11 cellular contexts compared by ENCODE assay signal in genomic region chr19:51354742-51355148, GRCh38.
DNase-seq lines count a peak whose midpoint lies in the region; ATAC-seq and TF ChIP-seq lines count a peak whose summit lies in the region.
"Had no signal": no experiment of that assay in that cellular context is flagged by ENCODE, and none has a peak within 500 bp of the region (broad histone marks: within the 10 kb centered on the region; RNA-seq: fewer than 3 reads in every experiment).

No MANE protein-coding gene starts in this region.

- ATAC-seq in HG03469 (IDR thresholded peaks at IDR 0.05; ENCODE audit: unreplicated experiment) (no peak), GM19023 (IDR thresholded peaks at IDR 0.05; ENCODE audit: unreplicated experiment) (no peak)
- ATAC-seq: Panc1 had no signal

- POLR2A ChIA-PET in HEK293T (lab: Yijun Ruan, JAX) = interaction anchor here (0.7 to 1.6 kb wide), 5 partner anchors 11 to 17 kb away, joined by 3 to 5 read pairs (median 3); partner anchors contain the start of gene VSIG10L

- CTCF ChIA-PET in HEK293T (lab: Yijun Ruan, JAX) = interaction anchor here (0.5 to 0.6 kb wide), 2 partner anchors 306 to 571 kb away, joined by 3 read pairs; no protein-coding TSS in a partner anchor

- peak overlapping the region; percentile 83 for H3K27ac ChIP-seq in layer of hippocampus (ENCODE audit: low read depth, low read length)
- H3K27ac ChIP-seq in coronary artery = no peak overlapping the region

- H3K4me3 ChIP-seq in coronary artery = no peak overlapping the region

- DNase-seq in Ammon's horn (ENCODE audit: low spot score) = peak; percentile 79
- no peak for DNase-seq in HEK293T (ENCODE audit: extremely low spot score)
- peak; percentile 96 for DNase-seq in amniotic epithelial cell (ENCODE audit: low read depth)
- DNase-seq in DMS53 treated with DMSO at 0.1 percent for 48 hours (lab: John Stamatoyannopoulos, UW; ENCODE audit: unreplicated experiment) = no peak
- no peak for DNase-seq in coronary artery (ENCODE audit: low spot score)
- DNase-seq: DMS79 treated with DMSO at 0.1 percent for 48 hours, naive B cell had no signal

- no peak for TF ChIP-seq CTCF in coronary artery (IDR thresholded peaks at IDR 0.05)

- no peaks in the 10 kb centered on the region for H3K27me3 ChIP-seq in layer of hippocampus (ENCODE audit: control insufficient read depth, insufficient read depth, low read length)

TF ChIP-seq in HEK293T, 16 proteins besides CTCF, POLR2A, EP300 and RAD21:
- TF ChIP-seq PKNOX1 (IDR thresholded peaks at IDR 0.05) (peak; percentile 87), CTBP1 (IDR thresholded peaks at IDR 0.05; ENCODE audit: borderline replicate concordance) (no peak)
TF ChIP-seq in HEK293T: peak in this region for 1.

Comparison
In these comparisons a context has a peak if more than half of its experiments do, and no peak if none do; other contexts are left out.
1. DNase-seq: peak in Ammon's horn (single experiment) and amniotic epithelial cell (single experiment); none in HEK293T (single experiment), DMS53 treated with DMSO at 0.1 percent for 48 hours (single experiment) and coronary artery (single experiment).